ENCODE assay signal across 8 cellular contexts in genomic region chr1:180502361-180503273, GRCh38. TPM values are rescaled to one million over a fixed set of nuclear protein-coding genes. Genes with fewer than 3 reads are reported as not detected.
DNase-seq lines count a peak whose midpoint lies in the region; ATAC-seq and TF ChIP-seq lines count a peak whose summit lies in the region.

ACBD6 (minus strand) TSS chr1:180502577; CDS start chr1:180502266, 311 bp downstream.

- no peaks in the 10 kb centered on the region for H3K9me3 Mint-ChIP-seq in activated T-cell treated with anti-CD3 and anti-CD28 coated beads, Interleukin-2, amount 50 U/mL, for 24 hours

- in situ Hi-C loops in IMR-90 (cut with MboI; ENCODE audit: low sequenced_read_pairs) = no loop called here

- H3K4ac ChIP-seq in IMR-90 (ENCODE audit: low read depth, low read length) = peak within 1 kb of the TSS; percentile 96

- peak within 1 kb of the TSS; percentile 80 for H2AK5ac ChIP-seq in IMR-90 (ENCODE audit: low read depth, low read length)

- no peaks in the 10 kb centered on the region for H3K27me3 ChIP-seq in IMR-90 (ENCODE audit: control insufficient read depth, insufficient read depth, low read length)
- no peaks in the 10 kb centered on the region for H3K27me3 ChIP-seq in muscle layer of duodenum (ENCODE audit: low read depth, low read length)

- peaks cover 42% of the 10 kb centered on the region for H3K36me3 Mint-ChIP-seq in activated T-cell treated with anti-CD3 and anti-CD28 coated beads, Interleukin-2, amount 50 U/mL, for 24 hours (ENCODE audit: low read depth)

- H3K36me3 ChIP-seq in IMR-90 (ENCODE audit: control insufficient read depth, insufficient read depth, low read length) = peaks cover 10% of the 10 kb centered on the region
- peaks cover 0 to 9% of the 10 kb centered on the region in 2 donors for H3K36me3 ChIP-seq in muscle layer of duodenum (ENCODE audit: control insufficient read depth in 1 of 2, insufficient read depth in 2 of 2, low read length in 2 of 2)

- peak within 1 kb of the TSS; percentile 95 for H3K4me3 ChIP-seq in IMR-90 (ENCODE audit: insufficient read depth, low read depth, low read length)
- H3K4me3 ChIP-seq in muscle layer of duodenum (ENCODE audit: low read depth in 1 of 2, low read length in 2 of 2) = peak within 1 kb of the TSS; percentile 96

- peak within 1 kb of the TSS; percentile 85 for H3K56ac ChIP-seq in IMR-90 (ENCODE audit: extremely low read depth, insufficient read depth, low read length)

- CTCF ChIA-PET in IMR-90 (lab: Yijun Ruan, JAX) = interaction anchor here (0.8 kb wide), 1 partner anchor 14 kb away, joined by 5 read pairs; no protein-coding TSS in a partner anchor

- H4K20me1 ChIP-seq in IMR-90 (ENCODE audit: insufficient read depth, low read length) = no peaks in the 10 kb centered on the region; the same call in 1 of the 2 replicates

- peak within 1 kb of the TSS; percentile 90 for H4K5ac ChIP-seq in IMR-90 (ENCODE audit: low read depth, low read length)

- H3K4me3 Mint-ChIP-seq in activated T-cell treated with anti-CD3 and anti-CD28 coated beads, Interleukin-2, amount 50 U/mL, for 24 hours = peak within 1 kb of the TSS; percentile 96

- H3K14ac ChIP-seq in IMR-90 (replicated peaks; ENCODE audit: low read depth, low read length) = peak within 1 kb of the TSS; percentile 87

- H4K91ac ChIP-seq in IMR-90 (ENCODE audit: insufficient read depth, low read depth, low read length) = peak within 1 kb of the TSS; percentile 95

- H2BK15ac ChIP-seq in IMR-90 (ENCODE audit: low read depth, low read length) = peak within 1 kb of the TSS; percentile 76; the same call in 2 of the 3 replicates

- H3K27me3 Mint-ChIP-seq in activated T-cell treated with anti-CD3 and anti-CD28 coated beads, Interleukin-2, amount 50 U/mL, for 24 hours = no peaks in the 10 kb centered on the region

- peak within 1 kb of the TSS; percentile 97 for H2AFZ ChIP-seq in IMR-90 (replicated peaks; ENCODE audit: low read length, poor library complexity)

- no peak; the same call in 1 of the 2 replicates for TF ChIP-seq CTCF in IMR-90 (conservative IDR thresholded peaks at IDR 0.05; ENCODE audit: low read depth, low read length)

- H3K27ac Mint-ChIP-seq in activated T-cell treated with anti-CD3 and anti-CD28 coated beads, Interleukin-2, amount 50 U/mL, for 24 hours = peak within 1 kb of the TSS; percentile 97

- no TSS peak for BruUV-seq in IMR-90 (replicated peaks; lab: Mats Ljungman, UMichigan)

- H3K79me1 ChIP-seq in IMR-90 (ENCODE audit: low read depth in 1 of 2, low read length in 2 of 2) = peaks cover 11 to 37% of the 10 kb centered on the region in 2 experiments

- peak within 1 kb of the TSS; percentile 63 for H2AK9ac ChIP-seq in IMR-90 (replicated peaks; ENCODE audit: low read depth, low read length, poor library complexity)

- DNase-seq in DMS79 (lab: John Stamatoyannopoulos, UW) (peak; percentile 80), IMR-90 (peak; percentile 83)
- DNase-seq in activated T-cell treated with anti-CD3 and anti-CD28 coated beads, Interleukin-2, amount 50 U/mL, for 24 hours = peak; percentile 93
- DNase-seq in stimulated activated CD8-positive, alpha-beta memory T cell treated with anti-CD3 and anti-CD28 coated beads, Interleukin-7, amount 100 ng/mL, for 4 hours (ENCODE audit: low read depth in 2 of 2) = peak; percentile 81 to 82

- peak within 1 kb of the TSS; percentile 97 for H3K4me2 ChIP-seq in IMR-90 (ENCODE audit: low read depth, low read length)

- intact Hi-C loops in IMR-90 (cut with micrococcal nuclease) = no loop called here

- peak within 1 kb of the TSS; percentile 86 to 98 for H4K8ac ChIP-seq in IMR-90 (ENCODE audit: low read depth in 2 of 2, low read length in 2 of 2)

- peaks cover 7% of the 10 kb centered on the region; the same call in 1 of the 2 replicates for H3K9me1 ChIP-seq in IMR-90 (ENCODE audit: insufficient read depth, low read length)

- H2BK120ac ChIP-seq in IMR-90 (ENCODE audit: low read depth, low read length) = peak within 1 kb of the TSS; percentile 83

- H3K27ac ChIP-seq in IMR-90 (ENCODE audit: insufficient read depth, low read length) (peak within 1 kb of the TSS; percentile 98), muscle layer of duodenum (ENCODE audit: low read length) (peak within 1 kb of the TSS; percentile 59)

- peak within 1 kb of the TSS; percentile 95 for H2BK5ac ChIP-seq in IMR-90 (ENCODE audit: low read depth, low read length, poor library complexity, severe bottlenecking)

- POLR2A ChIA-PET in IMR-90 (lab: Charles Lee; ENCODE audit: unreplicated experiment) = interaction anchor here (0.5 to 1.0 kb wide), 4 partner anchors 10 to 564 kb away, joined by 3 to 12 read pairs (median 4); no protein-coding TSS in a partner anchor

- peak within 1 kb of the TSS; percentile 95 for H2BK20ac ChIP-seq in IMR-90 (ENCODE audit: low read depth, low read length)

- peak within 1 kb of the TSS; percentile 46 for H3K23ac ChIP-seq in IMR-90 (ENCODE audit: low read depth, low read length)

- 1% methylated on average over 48 of the region's 83 CpGs; no CpG with 5 or more reads in 1 of the 2 experiments for WGBS in IMR-90 (ENCODE audit: extremely low coverage in 2 of 2, insufficient read length in 1 of 2), 2 experiments

- H3K18ac ChIP-seq in IMR-90 (ENCODE audit: low read depth, low read length) = peak within 1 kb of the TSS; percentile 87

- H3K9me3 ChIP-seq in IMR-90 (ENCODE audit: control insufficient read depth, insufficient read depth, low read length) (no peaks in the 10 kb centered on the region), muscle layer of duodenum (ENCODE audit: control insufficient read depth in 1 of 2, low read length in 2 of 2) (no peaks in the 10 kb centered on the region)

- peak; percentile 73 for TF ChIP-seq POLR2A in IMR-90 (IDR thresholded peaks at IDR 0.05; ENCODE audit: low read depth, low read length)

- no peak for TF ChIP-seq RAD21 in IMR-90 (IDR thresholded peaks at IDR 0.05; ENCODE audit: low read length)

- H3K4me1 ChIP-seq in IMR-90 (ENCODE audit: control insufficient read depth, insufficient read depth, low read length) (peaks cover 18% of the 10 kb centered on the region), muscle layer of duodenum (ENCODE audit: control insufficient read depth in 1 of 2, insufficient read depth in 2 of 2, low read length in 2 of 2) (peaks cover 0 to 21% of the 10 kb centered on the region in 2 donors)

- dilution Hi-C loops in IMR-90 (cut with HindIII; ENCODE audit: low sequenced_read_pairs, unreplicated experiment) = no loop called here

- peak within 1 kb of the TSS; percentile 99 for H3K9ac ChIP-seq in IMR-90 (ENCODE audit: low read depth, low read length)

- peaks cover 46% of the 10 kb centered on the region for H3K4me1 Mint-ChIP-seq in activated T-cell treated with anti-CD3 and anti-CD28 coated beads, Interleukin-2, amount 50 U/mL, for 24 hours (ENCODE audit: low read depth)

- peak; percentile 84 for ATAC-seq in GM21529 (IDR thresholded peaks at IDR 0.05; ENCODE audit: unreplicated experiment)
- peak; percentile 80 for ATAC-seq in IMR-90 (ENCODE audit: low read depth)
- ATAC-seq in esophagus mucosa = peak; percentile 93

TF ChIP-seq in IMR-90, 13 proteins besides CTCF, POLR2A, EP300 and RAD21:
- peak; percentile 74 for TF ChIP-seq BHLHE40 (IDR thresholded peaks at IDR 0.05; ENCODE audit: low read depth, low read length)
- TF ChIP-seq CHD1 (IDR thresholded peaks at IDR 0.05; ENCODE audit: low read depth, low read length) = no peak; the same call in 1 of the 2 replicates
- TF ChIP-seq USF2 (IDR thresholded peaks at IDR 0.05; ENCODE audit: low read depth, low read length) = peak; percentile 93
- peak; percentile 42; the same call in 1 of the 2 replicates for TF ChIP-seq MAZ (IDR thresholded peaks at IDR 0.05; ENCODE audit: borderline replicate concordance, low read depth, low read length)
- TF ChIP-seq RCOR1 (IDR thresholded peaks at IDR 0.05; ENCODE audit: insufficient replicate concordance, low read length) = no peak
- peak; percentile 81; the same call in 1 of the 2 replicates for TF ChIP-seq MXI1 (IDR thresholded peaks at IDR 0.05; ENCODE audit: borderline replicate concordance, low read depth, low read length)
TF ChIP-seq in IMR-90: peak in this region for 4.

TF ChIP-seq in PFSK-1, 5 proteins besides CTCF, POLR2A, EP300 and RAD21 (continues in another document):
- TF ChIP-seq TAF1 (IDR thresholded peaks at IDR 0.05; ENCODE audit: borderline replicate concordance, insufficient read depth, low read length) (peak; percentile 70; the same call in 1 of the 2 replicates), SIN3A (IDR thresholded peaks at IDR 0.05; ENCODE audit: borderline replicate concordance, insufficient read depth, low read length) (peak; percentile 78; the same call in 1 of the 2 replicates), FOXP2 (optimal IDR thresholded peaks at IDR 0.05; ENCODE audit: borderline replicate concordance, extremely low read depth, extremely low read length, insufficient read depth) (peak; percentile 41), POLR2AphosphoS5 (IDR thresholded peaks at IDR 0.05; ENCODE audit: low read depth, low read length) (peak; percentile 86)

RNA-seq across cellular contexts. Expression of gene ACBD6, which starts in this region (rescaled TPM):
- 52.5 and 83.3 TPM in 2 replicates for total RNA-seq in IMR-90 (2012; rRNA removed)
- 54.4 and 59.1 TPM in 2 replicates for polyA plus RNA-seq in IMR-90 (2012; rRNA removed)
- 32.3 and 41.6 TPM in 2 replicates for polyA plus RNA-seq in IMR-90 (2012; cell fraction: cytosol; rRNA removed)
- polyA plus RNA-seq in IMR-90 (2012; cell fraction: nucleus; rRNA removed; ENCODE audit: low replicate concordance) = 95.2 and 130 TPM in 2 replicates
- polyA plus RNA-seq in PFSK-1 (2012; ENCODE audit: insufficient read length, low read depth) = 90.4 TPM
- total RNA-seq in esophagus mucosa = 24.2 TPM

Comparison
In these comparisons a context has a peak if more than half of its experiments do, and no peak if none do; other contexts are left out.
1. Peak in every context shown above with its lines: DNase-seq, ATAC-seq, H3K4me3 ChIP-seq and H3K27ac ChIP-seq.